In the genomic region with DNA sequence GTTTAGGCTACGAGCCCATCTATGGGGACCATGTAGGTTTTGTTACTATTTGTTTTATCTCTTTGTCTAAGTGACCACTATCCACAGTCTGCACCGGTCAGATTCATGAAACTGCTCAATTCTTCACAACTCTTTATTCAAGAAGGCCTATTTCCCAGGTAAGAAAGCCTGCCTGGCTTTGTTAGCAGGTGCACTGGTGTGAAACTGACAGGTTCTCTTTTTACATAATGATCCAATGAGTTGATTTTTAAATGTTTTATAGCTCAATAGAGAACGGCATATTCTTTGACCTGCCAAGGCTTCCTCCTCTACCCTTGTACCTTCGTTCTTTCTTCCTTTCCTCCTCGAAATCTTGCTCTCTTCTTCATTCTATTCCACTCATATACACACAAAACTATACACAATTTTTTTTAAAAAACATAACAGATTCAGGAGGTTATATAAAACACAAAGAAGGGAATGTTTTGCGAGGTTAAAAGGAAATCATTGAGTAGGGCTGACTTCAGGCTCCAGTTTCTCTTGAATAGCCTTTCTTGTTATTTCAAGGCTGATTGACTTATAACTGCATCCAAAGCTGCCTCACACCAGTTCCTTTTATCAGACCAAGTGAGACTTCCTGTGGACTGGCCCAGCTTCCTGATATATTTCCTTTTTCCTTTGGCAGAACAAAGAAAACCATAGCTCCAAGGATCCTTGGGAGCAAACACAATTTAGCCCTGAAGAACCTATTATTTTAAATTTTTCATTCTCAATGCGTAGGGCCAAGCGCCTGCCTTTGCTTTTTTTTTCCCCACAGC, we compare ENCODE assay signal across 16 cellular contexts. TPM values are rescaled to one million over a fixed set of nuclear protein-coding genes. Genes with fewer than 3 reads are reported as not detected.
DNase-seq lines count a peak whose midpoint lies in the region; ATAC-seq and TF ChIP-seq lines count a peak whose summit lies in the region.
"Had no signal": no experiment of that assay in that cellular context is flagged by ENCODE, and none has a peak within 500 bp of the region (broad histone marks: within the 10 kb centered on the region; RNA-seq: fewer than 3 reads in every experiment).

No MANE protein-coding gene starts in this region.

- H3K27ac Mint-ChIP-seq in activated T-cell treated with anti-CD3 and anti-CD28 coated beads, Interleukin-2, amount 50 U/mL, for 72 hours = peak overlapping the region; percentile 98
- peak overlapping the region; percentile 81 to 83 for H3K27ac Mint-ChIP-seq in T-cell

- intact Hi-C loops in left cardiac atrium (cut with DNase I) = no loop called here

- CTCF ChIA-PET in T-cell (lab: Charles Lee) = interaction anchor here in 1 of 2 donors (0.6 to 1.3 kb wide), 4 partner anchors 50 to 676 kb away, joined by 3 to 4 read pairs (median 3); no protein-coding TSS in a partner anchor
- CTCF ChIA-PET in GM10248 (lab: Yijun Ruan, JAX) = interaction anchor here (1.2 to 2.5 kb wide), 6 partner anchors 8 to 126 kb away, joined by 3 to 10 read pairs (median 4); no protein-coding TSS in a partner anchor

- peak overlapping the region; percentile 34 for H3K27ac ChIP-seq in skeletal muscle tissue (ENCODE audit: low read depth, low read length)
- H3K27ac ChIP-seq: A549, foreskin keratinocyte, WERI-Rb-1 had no signal

- TF ChIP-seq CTCF in GM10248 (IDR thresholded peaks at IDR 0.05; ENCODE audit: control extremely low read depth, extremely low read depth, low read depth, missing control alignments) = no peak

- H3K4me1 ChIP-seq in skeletal muscle tissue (ENCODE audit: control insufficient read depth in 3 of 3, insufficient read depth in 3 of 3, low read length in 3 of 3) = peaks cover 0 to 33% (median 2%) of the 10 kb centered on the region in 3 donors
- H3K4me1 ChIP-seq: A549 had no signal

- no peak for ATAC-seq in activated T-cell treated with anti-CD3 and anti-CD28 coated beads, Interleukin-2, amount 50 U/mL, for 72 hours (replicated peaks in 1 of 2)
- ATAC-seq in T-cell (replicated peaks in 1 of 4) = no peak
- peak; percentile 55 to 62 for ATAC-seq in left cardiac atrium
- ATAC-seq in HG03025 (IDR thresholded peaks at IDR 0.05; ENCODE audit: low FRiP score, unreplicated experiment) = no peak
- ATAC-seq: A549, foreskin keratinocyte had no signal

- H3K36me3 ChIP-seq in skeletal muscle tissue (ENCODE audit: control insufficient read depth in 3 of 3, insufficient read depth in 3 of 3, low read length in 3 of 3) = no peaks in the 10 kb centered on the region
- H3K36me3 ChIP-seq: WERI-Rb-1 had no signal

- no peak overlapping the region for H3K9ac ChIP-seq in skeletal muscle tissue (ENCODE audit: low read depth in 1 of 3, low read length in 3 of 3)

- H3K36me3 Mint-ChIP-seq in activated T-cell treated with anti-CD3 and anti-CD28 coated beads, Interleukin-2, amount 50 U/mL, for 72 hours (ENCODE audit: insufficient read depth in 2 of 2) = peaks cover 7 to 11% of the 10 kb centered on the region in 2 donors
- H3K36me3 Mint-ChIP-seq in T-cell = peaks cover 52% of the 10 kb centered on the region

- POLR2A ChIA-PET in T-cell (lab: Charles Lee) = interaction anchor here (0.5 to 1.0 kb wide), 5 partner anchors 11 to 413 kb away, joined by 4 to 9 read pairs (median 4); partner anchors contain the start of gene FLI1 (in 1 of the 2)
- POLR2A ChIA-PET in GM10248 (lab: Yijun Ruan, JAX) = no interaction called here

- H3K27me3 ChIP-seq in skeletal muscle tissue (ENCODE audit: control insufficient read depth in 3 of 3, insufficient read depth in 3 of 3, low read length in 3 of 3) = no peaks in the 10 kb centered on the region

- no peak overlapping the region for H3K4me3 ChIP-seq in skeletal muscle tissue (ENCODE audit: low read length in 3 of 3)
- H3K4me3 ChIP-seq: A549 had no signal

- no peak for DNase-seq in activated T-cell treated with anti-CD3 and anti-CD28 coated beads, Interleukin-2, amount 50 U/mL, for 72 hours
- no peak for DNase-seq in activated T-cell treated with anti-CD3 and anti-CD28 coated beads, Interleukin-2, amount 50 U/mL, for 48 hours
- DNase-seq in T-cell (no peak), left cardiac atrium (no peak), GM10248 (ENCODE audit: extremely low spot score) (no peak), putamen (ENCODE audit: low spot score) (no peak)
- DNase-seq: effector CD4-positive, alpha-beta T cell; foreskin keratinocyte; kidney glomerular epithelial cell; NCI-H2029 treated with DMSO at 0.1 percent for 48 hours; occipital lobe; SHP77 treated with DMSO at 0.1 percent for 48 hours; WERI-Rb-1 had no signal

- peak overlapping the region in 1 of 2 donors; percentile 90 for H3K4me3 Mint-ChIP-seq in activated T-cell treated with anti-CD3 and anti-CD28 coated beads, Interleukin-2, amount 50 U/mL, for 72 hours
- peak overlapping the region in 1 of 3 donors; percentile 48 for H3K4me3 Mint-ChIP-seq in T-cell

- peaks cover 91% of the 10 kb centered on the region for H3K4me1 Mint-ChIP-seq in activated T-cell treated with anti-CD3 and anti-CD28 coated beads, Interleukin-2, amount 50 U/mL, for 72 hours (ENCODE audit: low read depth)
- H3K4me1 Mint-ChIP-seq in T-cell = peaks cover 93 to 100% (median 99%) of the 10 kb centered on the region in 3 donors

- H3K27me3 Mint-ChIP-seq in activated T-cell treated with anti-CD3 and anti-CD28 coated beads, Interleukin-2, amount 50 U/mL, for 72 hours (ENCODE audit: low read depth) = no peaks in the 10 kb centered on the region
- no peaks in the 10 kb centered on the region for H3K27me3 Mint-ChIP-seq in T-cell

- no peaks in the 10 kb centered on the region for H3K9me3 ChIP-seq in skeletal muscle tissue (ENCODE audit: control insufficient read depth in 3 of 3, low read length in 3 of 3)
- H3K9me3 ChIP-seq: A549 had no signal

- H3K9me3 Mint-ChIP-seq in activated T-cell treated with anti-CD3 and anti-CD28 coated beads, Interleukin-2, amount 50 U/mL, for 72 hours = no peaks in the 10 kb centered on the region
- no peaks in the 10 kb centered on the region for H3K9me3 Mint-ChIP-seq in T-cell

RNA-seq across cellular contexts. Expression of gene FLI1, which starts 11.4 kb away (rescaled TPM):
- 10 to 100 TPM; 48.6 to 58.5 TPM for total RNA-seq in activated T-cell treated with anti-CD3 and anti-CD28 coated beads, Interleukin-2, amount 50 U/mL, for 72 hours
- total RNA-seq in T-cell (100 to 1,000 TPM in 2 of 5 donors, 10 to 100 TPM in 3; 87.0 to 114 (median 94.6) TPM), left cardiac atrium (10 to 100 TPM; 22.1 to 27.9 TPM), skeletal muscle tissue (9.4 TPM)

Comparison
In these comparisons a context has a peak if more than half of its experiments do, and no peak if none do; other contexts are left out.
1. ATAC-seq: peak in left cardiac atrium (2 of 2); none in activated T-cell treated with anti-CD3 and anti-CD28 coated beads, Interleukin-2, amount 50 U/mL, for 72 hours (0 of 2), T-cell (0 of 4) and HG03025 (single experiment).